ENCODE assay signal across 24 cellular contexts in the genomic region with DNA sequence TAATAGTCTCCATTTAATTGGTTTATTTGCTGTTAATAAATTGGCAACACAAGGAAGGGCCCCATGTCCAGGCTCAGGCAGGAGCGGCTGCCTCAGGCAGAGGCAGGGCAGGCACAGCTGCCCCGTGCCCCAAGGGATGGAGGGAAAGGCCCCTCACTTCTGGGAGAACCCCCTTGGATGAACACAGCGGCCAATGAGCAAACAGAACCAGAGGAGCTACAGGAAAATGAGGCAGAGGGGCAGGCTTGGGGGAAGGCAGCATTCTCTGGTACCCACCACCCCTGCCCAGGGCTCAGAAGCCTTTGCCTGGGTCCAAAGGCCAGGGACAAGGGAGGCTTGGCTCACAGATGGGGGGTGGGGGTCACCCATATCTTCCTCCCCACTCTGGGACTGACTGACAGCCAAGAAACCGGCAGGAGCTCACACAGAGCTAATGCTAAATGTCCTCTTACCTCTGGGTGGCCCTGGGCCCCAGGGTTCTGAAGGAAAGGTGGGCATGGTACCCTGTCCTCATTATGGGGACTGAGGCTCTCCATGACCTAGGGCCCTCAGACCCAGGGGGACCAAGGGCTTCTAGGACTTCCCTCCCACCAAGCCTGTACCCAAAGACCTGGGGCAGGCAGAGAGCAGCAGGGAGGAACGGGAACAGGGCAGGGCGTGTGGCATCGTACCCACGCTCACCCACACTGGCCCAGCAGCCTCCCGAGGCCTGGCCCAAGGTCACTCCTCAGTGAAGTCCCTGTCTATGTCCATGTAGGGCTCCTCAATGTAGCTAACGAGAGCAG. TPM values are rescaled to one million over a fixed set of nuclear protein-coding genes. Genes with fewer than 3 reads are reported as not detected.
DNase-seq lines count a peak whose midpoint lies in the region; ATAC-seq, FAIRE-seq and TF ChIP-seq lines count a peak whose summit lies in the region.
"Had no signal": no experiment of that assay in that cellular context is flagged by ENCODE, and none has a peak within 500 bp of the region (broad histone marks: within the 10 kb centered on the region; RNA-seq: fewer than 3 reads in every experiment).

No MANE protein-coding gene starts in this region.

- no peaks in the 10 kb centered on the region for H4K20me1 ChIP-seq in endothelial cell of umbilical vein (replicated peaks; ENCODE audit: control insufficient read depth, extremely low read depth, insufficient read depth, low read length)
- no peaks in the 10 kb centered on the region; the same call in 1 of the 2 replicates for H4K20me1 ChIP-seq in HepG2 (ENCODE audit: insufficient read depth, low read length)

- no peak overlapping the region for H3K27ac ChIP-seq in endothelial cell of umbilical vein (ENCODE audit: insufficient read depth, low read depth, low read length)
- no peak overlapping the region for H3K27ac ChIP-seq in HepG2 (ENCODE audit: extremely low read length, insufficient read depth, low read length)
- H3K27ac ChIP-seq: epithelial cell of prostate, neutrophil had no signal

- intact Hi-C loops in endothelial cell of umbilical vein (cut with micrococcal nuclease) (loop anchor here (1.0 kb wide), 1 partner anchor 128 kb away; no protein-coding TSS in a partner anchor), HepG2 (cut with micrococcal nuclease; ENCODE audit: unreplicated experiment) (loop anchor here (2.0 kb wide), 1 partner anchor 128 kb away; no protein-coding TSS in a partner anchor)

- no peak for TF ChIP-seq CTCF in endothelial cell of umbilical vein (IDR thresholded peaks at IDR 0.05; ENCODE audit: extremely low read depth in 1 of 2, insufficient read depth in 1 of 2, low read depth in 1 of 2, low read length in 2 of 2)
- TF ChIP-seq CTCF in HepG2 (CRISPR knock-in tag; IDR thresholded peaks at IDR 0.05) = no peak

- H3K4me1 ChIP-seq in endothelial cell of umbilical vein (ENCODE audit: control insufficient read depth, extremely low read depth, insufficient read depth, low read length) (no peaks in the 10 kb centered on the region), HepG2 (ENCODE audit: insufficient read depth, low read length) (peaks cover 11% of the 10 kb centered on the region)

- dilution Hi-C loops in endothelial cell of umbilical vein (cut with MboI; ENCODE audit: extremely low pct_ligation_motif_present, low sequenced_read_pairs) = no loop called here

- H3K9me3 ChIP-seq in endothelial cell of umbilical vein (replicated peaks; ENCODE audit: control insufficient read depth, insufficient read depth, low read length) = no peaks in the 10 kb centered on the region
- H3K9me3 ChIP-seq in HepG2 (ENCODE audit: low read length) = no peaks in the 10 kb centered on the region
- H3K9me3 ChIP-seq: neutrophil had no signal

- no peaks in the 10 kb centered on the region for H3K9me3 Mint-ChIP-seq in activated T-cell treated with anti-CD3 and anti-CD28 coated beads, Interleukin-2, amount 50 U/mL, for 24 hours
- no peaks in the 10 kb centered on the region for H3K9me3 Mint-ChIP-seq in stimulated activated naive B cell treated with anti-CD40 and anti-IgM and Interleukin-4, amounts not matched to agents 10 μg/mL and 1 μg/mL and 100 μg/mL, for 72 hours

- in situ Hi-C loops in HepG2 (cut with HindIII; ENCODE audit: extremely low pct_ligation_motif_present, low pct_unique_long_range_greater_than_20kb) = no loop called here

- no peaks in the 10 kb centered on the region for H3K4me1 Mint-ChIP-seq in activated T-cell treated with anti-CD3 and anti-CD28 coated beads, Interleukin-2, amount 50 U/mL, for 24 hours (ENCODE audit: low read depth)
- H3K4me1 Mint-ChIP-seq in stimulated activated naive B cell treated with anti-CD40 and anti-IgM and Interleukin-4, amounts not matched to agents 10 μg/mL and 1 μg/mL and 100 μg/mL, for 72 hours = peaks cover 0 to 5% of the 10 kb centered on the region in 2 donors

- no peaks in the 10 kb centered on the region for H3K9me1 ChIP-seq in endothelial cell of umbilical vein (replicated peaks; ENCODE audit: control insufficient read depth, extremely low read depth, insufficient read depth, low read length)

- no peaks in the 10 kb centered on the region for H3K27me3 ChIP-seq in endothelial cell of umbilical vein (ENCODE audit: control insufficient read depth in 2 of 2, insufficient read depth in 2 of 2, low read length in 2 of 2)
- no peaks in the 10 kb centered on the region for H3K27me3 ChIP-seq in HepG2 (ENCODE audit: control insufficient read depth in 1 of 2, insufficient read depth in 2 of 2, low read length in 2 of 2)
- H3K27me3 ChIP-seq: neutrophil had no signal

- no peak for TF ChIP-seq RAD21 in HepG2 (CRISPR knock-in tag; IDR thresholded peaks at IDR 0.05)

- CTCF ChIA-PET in endothelial cell of umbilical vein (lab: Charles Lee) (interaction anchor here (3.8 kb wide), 1 partner anchor 128 kb away, joined by 31 read pairs; no protein-coding TSS in a partner anchor), HepG2 (lab: Yijun Ruan, JAX; ENCODE audit: low intra/inter-chr PET ratio, low total read pairs) (interaction anchor here (1.6 kb wide), 1 partner anchor 129 kb away, joined by 16 read pairs; a partner anchor contains a TSS)

- H3K4me3 Mint-ChIP-seq in activated T-cell treated with anti-CD3 and anti-CD28 coated beads, Interleukin-2, amount 50 U/mL, for 24 hours = no peak overlapping the region
- no peak overlapping the region for H3K4me3 Mint-ChIP-seq in stimulated activated naive B cell treated with anti-CD40 and anti-IgM and Interleukin-4, amounts not matched to agents 10 μg/mL and 1 μg/mL and 100 μg/mL, for 72 hours
- H3K4me3 Mint-ChIP-seq: B cell had no signal

- POLR2A ChIA-PET in endothelial cell of umbilical vein (lab: Charles Lee) (no interaction called here), HepG2 (lab: Yijun Ruan, JAX) (interaction anchor here (1.8 kb wide), 1 partner anchor 47 kb away, joined by 5 read pairs; a partner anchor contains a TSS)

- FAIRE-seq in endothelial cell of umbilical vein (lab: Jason Lieb, UNC) (no peak), HepG2 (lab: Jason Lieb, UNC) (no peak)
- FAIRE-seq: A204.1, GM12891, GM19239 had no signal

- H3K36me3 ChIP-seq in endothelial cell of umbilical vein (ENCODE audit: control insufficient read depth in 2 of 2, extremely low read depth in 1 of 2, insufficient read depth in 2 of 2, low read length in 2 of 2) (peaks cover 9 to 89% of the 10 kb centered on the region in 2 experiments), HepG2 (replicated peaks in 1 of 2; ENCODE audit: control insufficient read depth in 1 of 2, insufficient read depth in 2 of 2, low read length in 2 of 2) (peaks cover 75 to 86% of the 10 kb centered on the region in 2 experiments)

- ATAC-seq in HepG2 (peak; percentile 2; the same call in 2 of the 3 replicates), GM18867 (IDR thresholded peaks at IDR 0.05; ENCODE audit: unreplicated experiment) (no peak)
- ATAC-seq in stimulated activated naive B cell treated with anti-CD40 and anti-IgM and Interleukin-4, amounts not matched to agents 10 μg/mL and 1 μg/mL and 100 μg/mL, for 72 hours (replicated peaks) = no peak

- BruUV-seq in endothelial cell of umbilical vein (replicated peaks; lab: Mats Ljungman, UMichigan) (TSS peak; percentile 62), HepG2 (replicated peaks; lab: Mats Ljungman, UMichigan) (no TSS peak)

- H3K4me3 ChIP-seq in endothelial cell of umbilical vein (replicated peaks in 1 of 3; ENCODE audit: insufficient read depth in 1 of 3, low read depth in 1 of 3, low read length in 3 of 3) (no peak overlapping the region), HepG2 (replicated peaks in 1 of 3; ENCODE audit: insufficient read depth in 1 of 3, low read depth in 2 of 3, low read length in 3 of 3) (no peak overlapping the region)

- H3K79me2 ChIP-seq in endothelial cell of umbilical vein (ENCODE audit: control insufficient read depth, insufficient read depth, low read length) (no peaks in the 10 kb centered on the region), HepG2 (ENCODE audit: insufficient read depth, low read length) (no peaks in the 10 kb centered on the region)

- no peak for DNase-seq in activated T-cell treated with anti-CD3 and anti-CD28 coated beads, Interleukin-2, amount 50 U/mL, for 24 hours
- DNase-seq in activated T-cell treated with anti-CD3 and anti-CD28 coated beads, Interleukin-2, amount 50 U/mL, for 1 hour = no peak
- DNase-seq in endothelial cell of umbilical vein (ENCODE audit: low read depth, low spot score) (no peak), HepG2 (ENCODE audit: low spot score) (no peak), T-helper 1 cell (no peak), globus pallidus (ENCODE audit: low spot score) (no peak)
- DNase-seq in stimulated activated naive B cell treated with anti-CD40 and anti-IgM and Interleukin-4, amounts not matched to agents 10 μg/mL and 1 μg/mL and 100 μg/mL, for 72 hours = no peak
- DNase-seq: activated CD4-positive, alpha-beta T cell treated with anti-CD3 and anti-CD28 coated beads, Interleukin-2, amount 50 U/mL, for 4 hours; activated CD8-positive, alpha-beta memory T cell treated with anti-CD3 and anti-CD28 coated beads, Interleukin-2, amount 50 U/mL, for 4 hours; activated gamma-delta T cell; amniotic stem cell; caudate nucleus; DMS79 treated with DMSO at 0.1 percent for 48 hours; NCI-H1105 treated with DMSO at 0.1 percent for 48 hours; NCI-H510A; T-helper 9 cell had no signal

- H3K9ac ChIP-seq in endothelial cell of umbilical vein (replicated peaks; ENCODE audit: extremely low read depth, insufficient read depth, low read length) = no peak overlapping the region
- no peak overlapping the region for H3K9ac ChIP-seq in HepG2 (ENCODE audit: insufficient read depth, low read depth, low read length)

- H3K4me2 ChIP-seq in endothelial cell of umbilical vein (ENCODE audit: insufficient read depth, low read length) = no peak overlapping the region
- H3K4me2 ChIP-seq in HepG2 (ENCODE audit: low read depth, low read length) = no peak overlapping the region

- peaks cover 94% of the 10 kb centered on the region for H3K36me3 Mint-ChIP-seq in activated T-cell treated with anti-CD3 and anti-CD28 coated beads, Interleukin-2, amount 50 U/mL, for 24 hours (ENCODE audit: low read depth)
- peaks cover 45 to 73% of the 10 kb centered on the region in 2 donors for H3K36me3 Mint-ChIP-seq in stimulated activated naive B cell treated with anti-CD40 and anti-IgM and Interleukin-4, amounts not matched to agents 10 μg/mL and 1 μg/mL and 100 μg/mL, for 72 hours

- H2AFZ ChIP-seq in endothelial cell of umbilical vein (ENCODE audit: low read depth, low read length) (no peak overlapping the region), HepG2 (ENCODE audit: low read length) (no peak overlapping the region)

- no peaks in the 10 kb centered on the region for H3K27me3 Mint-ChIP-seq in activated T-cell treated with anti-CD3 and anti-CD28 coated beads, Interleukin-2, amount 50 U/mL, for 24 hours
- no peaks in the 10 kb centered on the region for H3K27me3 Mint-ChIP-seq in stimulated activated naive B cell treated with anti-CD40 and anti-IgM and Interleukin-4, amounts not matched to agents 10 μg/mL and 1 μg/mL and 100 μg/mL, for 72 hours
- H3K27me3 Mint-ChIP-seq: B cell had no signal

- H3K27ac Mint-ChIP-seq in activated T-cell treated with anti-CD3 and anti-CD28 coated beads, Interleukin-2, amount 50 U/mL, for 24 hours = peak overlapping the region; percentile 18
- H3K27ac Mint-ChIP-seq in stimulated activated naive B cell treated with anti-CD40 and anti-IgM and Interleukin-4, amounts not matched to agents 10 μg/mL and 1 μg/mL and 100 μg/mL, for 72 hours = peak overlapping the region; percentile 9
- H3K27ac Mint-ChIP-seq: B cell had no signal

- 91% methylated on average over 9 of the region's 10 CpGs for WGBS in HepG2 (ENCODE audit: low lambda C conversion rate)

- no peak for TF ChIP-seq POLR2A in endothelial cell of umbilical vein (IDR thresholded peaks at IDR 0.05; ENCODE audit: low read depth, low read length)
- TF ChIP-seq POLR2A in HepG2 (IDR thresholded peaks at IDR 0.05; ENCODE audit: insufficient read depth in 1 of 2, low read depth in 2 of 2, low read length in 2 of 2) = no peak

- no peak for TF ChIP-seq EP300 in HepG2 (IDR thresholded peaks at IDR 0.05; ENCODE audit: low read depth in 2 of 2, low read length in 2 of 2)
- TF ChIP-seq EP300 in HepG2 (CRISPR knock-in tag; IDR thresholded peaks at IDR 0.05; ENCODE audit: borderline replicate concordance) = no peak

RNA-seq across cellular contexts. Expression of a gene that starts 47.0 kb away (rescaled TPM):
- total RNA-seq in endothelial cell of umbilical vein = 0.07 TPM in 1 of 2 replicates, not detected in the other
- polyA plus RNA-seq in endothelial cell of umbilical vein = 0.03 and 0.10 TPM in 2 replicates
- 0.03 TPM in 2 replicates for polyA plus RNA-seq in endothelial cell of umbilical vein (2011; cell fraction: cytosol; rRNA removed)
- polyA plus RNA-seq in endothelial cell of umbilical vein (2011; cell fraction: nucleus; rRNA removed) = 0.07 and 0.43 TPM in 2 replicates
- 0.03 and 0.25 TPM in 2 replicates for polyA plus RNA-seq in endothelial cell of umbilical vein (2012)
- polyA minus RNA-seq in endothelial cell of umbilical vein = not detected in 2 replicates
- not detected for polyA minus RNA-seq in endothelial cell of umbilical vein (2011; cell fraction: cytosol; rRNA and poly(A)+ RNA removed)
- 0.05 TPM in 1 of 2 replicates, not detected in the other for polyA minus RNA-seq in endothelial cell of umbilical vein (2011; cell fraction: nucleus; rRNA and poly(A)+ RNA removed)
- 0.18 and 0.20 TPM in 2 replicates for total RNA-seq in HepG2 (2016; rRNA removed; fragmentation: Illumina TruSeq; extraction: Trizol)
- 0.20 TPM in 1 of 2 replicates, not detected in the other for total RNA-seq in HepG2 (2016; cell fraction: cytosol; rRNA removed; fragmentation: Illumina TruSeq; extraction: Trizol; ENCODE audit: low read depth)
- total RNA-seq in HepG2 (2016; cell fraction: insoluble cytoplasmic fraction; rRNA removed; fragmentation: Illumina TruSeq; extraction: Trizol) = 0.19 TPM in 1 of 2 replicates, not detected in the other
- 0.14 and 0.25 TPM in 2 replicates for total RNA-seq in HepG2 (2016; cell fraction: membrane; rRNA removed; fragmentation: Illumina TruSeq; extraction: Trizol)
- 0.50 and 0.93 TPM in 2 replicates for total RNA-seq in HepG2 (2016; cell fraction: nucleus; rRNA removed; fragmentation: Illumina TruSeq; extraction: Trizol)
- 0.05 and 0.17 TPM in 2 replicates for polyA plus RNA-seq in HepG2 (2011; rRNA removed)
- polyA plus RNA-seq in HepG2 (2011; cell fraction: cytosol; rRNA removed) = 0.03 and 0.04 TPM in 2 replicates
- 0.80 and 0.90 TPM in 2 replicates for polyA plus RNA-seq in HepG2 (2011; cell fraction: nucleus; rRNA removed)
- polyA plus RNA-seq in HepG2 (2012) = 0.51 and 0.55 TPM in 2 replicates
- 0.02 and 0.24 TPM in 2 replicates for polyA plus RNA-seq in HepG2 (2016; cell fraction: cytosol; fragmentation: Illumina TruSeq; extraction: Trizol; ENCODE audit: low read depth)
- polyA plus RNA-seq in HepG2 (2016; cell fraction: insoluble cytoplasmic fraction; fragmentation: Illumina TruSeq; extraction: Trizol; ENCODE audit: low read depth) = 0.23 and 0.37 TPM in 2 replicates
- polyA plus RNA-seq in HepG2 (2016; cell fraction: membrane; fragmentation: Illumina TruSeq; extraction: Trizol; ENCODE audit: low read depth) = 0.21 and 0.32 TPM in 2 replicates
- 0.96 and 2.1 TPM in 2 replicates for polyA plus RNA-seq in HepG2 (2016; cell fraction: nucleus; fragmentation: Illumina TruSeq; extraction: Trizol; ENCODE audit: insufficient read depth, low read depth)
- 0.09 TPM in 1 of 2 replicates, not detected in the other for polyA minus RNA-seq in HepG2 (2011; rRNA and poly(A)+ RNA removed; ENCODE audit: low replicate concordance)
- polyA minus RNA-seq in HepG2 (2011; cell fraction: cytosol; rRNA and poly(A)+ RNA removed) = not detected in 2 replicates
- polyA minus RNA-seq in HepG2 (2011; cell fraction: nucleus; rRNA and poly(A)+ RNA removed) = 0.13 and 0.50 TPM in 2 replicates
- total RNA-seq: dermis microvascular lymphatic vessel endothelial cell had no signal

RNA-seq across cellular contexts. Expression of a gene that starts 47.0 kb away (rescaled TPM):
- total RNA-seq in endothelial cell of umbilical vein = 46.9 and 47.9 TPM in 2 replicates
- polyA plus RNA-seq in endothelial cell of umbilical vein = 60.3 and 65.1 TPM in 2 replicates
- polyA plus RNA-seq in endothelial cell of umbilical vein (2011; cell fraction: cytosol; rRNA removed) = 60.4 and 62.6 TPM in 2 replicates
- polyA plus RNA-seq in endothelial cell of umbilical vein (2011; cell fraction: nucleus; rRNA removed) = 149 and 162 TPM in 2 replicates
- polyA plus RNA-seq in endothelial cell of umbilical vein (2012) = 46.4 and 58.9 TPM in 2 replicates
- polyA minus RNA-seq in endothelial cell of umbilical vein = 54.4 and 65.2 TPM in 2 replicates
- 24.6 TPM for polyA minus RNA-seq in endothelial cell of umbilical vein (2011; cell fraction: cytosol; rRNA and poly(A)+ RNA removed)
- 22.0 and 32.4 TPM in 2 replicates for polyA minus RNA-seq in endothelial cell of umbilical vein (2011; cell fraction: nucleus; rRNA and poly(A)+ RNA removed)
- total RNA-seq in HepG2 (2016; rRNA removed; fragmentation: Illumina TruSeq; extraction: Trizol) = 102 and 107 TPM in 2 replicates
- 24.0 and 24.9 TPM in 2 replicates for total RNA-seq in HepG2 (2016; cell fraction: cytosol; rRNA removed; fragmentation: Illumina TruSeq; extraction: Trizol; ENCODE audit: low read depth)
- total RNA-seq in HepG2 (2016; cell fraction: insoluble cytoplasmic fraction; rRNA removed; fragmentation: Illumina TruSeq; extraction: Trizol) = 101 and 108 TPM in 2 replicates
- total RNA-seq in HepG2 (2016; cell fraction: membrane; rRNA removed; fragmentation: Illumina TruSeq; extraction: Trizol) = 34.7 and 36.9 TPM in 2 replicates
- total RNA-seq in HepG2 (2016; cell fraction: nucleus; rRNA removed; fragmentation: Illumina TruSeq; extraction: Trizol) = 65.3 and 66.8 TPM in 2 replicates
- 74.1 and 80.1 TPM in 2 replicates for polyA plus RNA-seq in HepG2 (2011; rRNA removed)
- 61.4 and 72.0 TPM in 2 replicates for polyA plus RNA-seq in HepG2 (2011; cell fraction: cytosol; rRNA removed)
- 134 and 148 TPM in 2 replicates for polyA plus RNA-seq in HepG2 (2011; cell fraction: nucleus; rRNA removed)
- 34.1 and 41.6 TPM in 2 replicates for polyA plus RNA-seq in HepG2 (2012)
- 19.2 and 19.4 TPM in 2 replicates for polyA plus RNA-seq in HepG2 (2016; cell fraction: cytosol; fragmentation: Illumina TruSeq; extraction: Trizol; ENCODE audit: low read depth)
- 102 and 104 TPM in 2 replicates for polyA plus RNA-seq in HepG2 (2016; cell fraction: insoluble cytoplasmic fraction; fragmentation: Illumina TruSeq; extraction: Trizol; ENCODE audit: low read depth)
- 24.4 and 27.0 TPM in 2 replicates for polyA plus RNA-seq in HepG2 (2016; cell fraction: membrane; fragmentation: Illumina TruSeq; extraction: Trizol; ENCODE audit: low read depth)
- polyA plus RNA-seq in HepG2 (2016; cell fraction: nucleus; fragmentation: Illumina TruSeq; extraction: Trizol; ENCODE audit: insufficient read depth, low read depth) = 106 and 116 TPM in 2 replicates
- 86.0 and 125 TPM in 2 replicates for polyA minus RNA-seq in HepG2 (2011; rRNA and poly(A)+ RNA removed; ENCODE audit: low replicate concordance)
- polyA minus RNA-seq in HepG2 (2011; cell fraction: cytosol; rRNA and poly(A)+ RNA removed) = 23.0 and 28.1 TPM in 2 replicates
- polyA minus RNA-seq in HepG2 (2011; cell fraction: nucleus; rRNA and poly(A)+ RNA removed) = 65.4 and 67.3 TPM in 2 replicates
